Comparison of ENCODE assay signal across 8 cellular contexts in the genomic region with DNA sequence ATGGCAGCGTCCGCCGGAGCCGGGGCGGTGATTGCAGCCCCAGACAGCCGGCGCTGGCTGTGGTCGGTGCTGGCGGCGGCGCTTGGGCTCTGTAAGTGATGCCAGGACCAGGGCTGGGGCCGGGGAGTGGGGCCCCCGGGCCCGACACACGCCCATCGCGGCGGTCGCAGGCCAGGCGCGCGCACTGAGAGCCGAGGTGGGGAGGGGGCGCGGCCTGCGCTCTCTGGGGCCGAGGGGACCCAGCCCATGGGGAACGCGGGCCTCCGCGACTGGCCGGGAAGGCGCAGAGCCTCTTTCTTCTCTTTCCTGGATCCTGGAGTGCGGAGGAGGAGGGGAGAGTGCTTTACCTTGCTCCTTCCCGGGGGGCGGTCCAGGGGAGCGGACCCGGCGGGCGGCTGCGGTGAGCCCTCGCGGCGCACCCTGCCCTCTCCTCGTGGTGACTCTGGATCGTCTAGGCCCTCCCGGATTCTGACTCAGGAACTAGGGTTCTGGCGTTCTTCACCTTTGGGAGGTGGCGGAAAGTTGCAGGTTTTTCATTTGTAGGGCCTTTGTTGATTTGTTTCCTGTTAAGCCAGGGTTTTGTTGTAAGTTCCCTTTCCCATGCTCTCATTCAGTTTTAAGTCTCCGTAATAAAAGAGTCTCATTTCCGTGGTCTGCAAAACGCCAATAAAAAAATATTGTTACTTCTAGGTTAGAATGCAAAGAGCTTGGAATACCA. TPM values are rescaled to one million over a fixed set of nuclear protein-coding genes. Genes with fewer than 3 reads are reported as not detected.
A peak's percentile ranks its signal among the peaks of the same experiment; 100 is the strongest.
DNase-seq lines count a peak whose midpoint lies in the region; ATAC-seq and TF ChIP-seq lines count a peak whose summit lies in the region.

No MANE protein-coding gene starts in this region.

- TF ChIP-seq POLR2A in vagina (IDR thresholded peaks at IDR 0.05), result no peak

- H3K27me3 Mint-ChIP-seq in HFFc6 (ENCODE audit: insufficient read depth) (peaks cover 1% of the 10 kb centered on the region), naive B cell (no peaks in the 10 kb centered on the region)

- H3K4me2 ChIP-seq in MM.1S (ENCODE audit: low read depth, low read length), result peak overlapping the region; percentile 80

- H3K27me3 ChIP-seq in MM.1S (replicated peaks; ENCODE audit: insufficient read depth, low read length), result no peaks in the 10 kb centered on the region
- H3K27me3 ChIP-seq in vagina, result no peaks in the 10 kb centered on the region

- ATAC-seq in esophagus mucosa (peak; percentile 81), naive B cell (ENCODE audit: low read depth in 2 of 2) (peak; percentile 26 to 29)

- peaks cover 20% of the 10 kb centered on the region for H3K36me3 Mint-ChIP-seq in HFFc6 (ENCODE audit: low read depth)
- peaks cover 0 to 7% of the 10 kb centered on the region in 2 donors for H3K36me3 Mint-ChIP-seq in naive B cell

- no peaks in the 10 kb centered on the region for H3K9me2 ChIP-seq in MM.1S (replicated peaks; ENCODE audit: insufficient read depth, low read length)

- no peaks in the 10 kb centered on the region for H3K36me3 ChIP-seq in MM.1S (replicated peaks; ENCODE audit: insufficient read depth, low read length)
- no peaks in the 10 kb centered on the region for H3K36me3 ChIP-seq in vagina

- H3K4me3 ChIP-seq in MM.1S (ENCODE audit: low read length) (peak overlapping the region; percentile 86), vagina (peak overlapping the region; percentile 81 to 92)

- peak; percentile 81 for DNase-seq in NCI-H748 (lab: John Stamatoyannopoulos, UW; ENCODE audit: unreplicated experiment)
- no peak for DNase-seq in NCI-H748 treated with DMSO at 0.1 percent for 48 hours (lab: John Stamatoyannopoulos, UW)
- no peak for DNase-seq in HFFc6
- DNase-seq in MM.1S, result no peak
- peak; percentile 9 for DNase-seq in activated CD4-positive, alpha-beta T cell treated with anti-CD3 and anti-CD28 coated beads, Interleukin-2, amount 50 U/mL, for 1 hour
- DNase-seq in naive B cell, result no peak
- no peak for DNase-seq in vagina (ENCODE audit: extremely low spot score in 2 of 2)

- H3K79me2 ChIP-seq in MM.1S (ENCODE audit: low read length), result peaks cover 38% of the 10 kb centered on the region

- H3K4me3 Mint-ChIP-seq in HFFc6 (peak overlapping the region; percentile 86), naive B cell (peak overlapping the region; percentile 87 to 100 (median 96))

- H3K4me1 Mint-ChIP-seq in HFFc6 (ENCODE audit: low read depth) (peaks cover 75% of the 10 kb centered on the region), naive B cell (peaks cover 41 to 69% (median 61%) of the 10 kb centered on the region in 3 donors)

- H3K9me3 Mint-ChIP-seq in HFFc6, result no peaks in the 10 kb centered on the region
- H3K9me3 Mint-ChIP-seq in naive B cell, result no peaks in the 10 kb centered on the region

- peaks cover 24% of the 10 kb centered on the region for H3K4me1 ChIP-seq in MM.1S (ENCODE audit: low read length)
- peaks cover 38% of the 10 kb centered on the region for H3K4me1 ChIP-seq in vagina

- no peaks in the 10 kb centered on the region for H4K20me1 ChIP-seq in MM.1S (ENCODE audit: insufficient read depth, low read length)

- peak overlapping the region; percentile 49 for H3K9ac ChIP-seq in MM.1S (ENCODE audit: low read length)

- H3K27ac ChIP-seq in MM.1S (ENCODE audit: low read length) (no peak overlapping the region), vagina (peak overlapping the region; percentile 91)

- intact Hi-C loops in vagina (cut with DNase I), result loop anchor here (2.0 kb wide), 1 partner anchor 74 kb away; no protein-coding TSS in a partner anchor

- peak overlapping the region; percentile 86 for H2AFZ ChIP-seq in MM.1S (ENCODE audit: low read length)

- peaks cover 12% of the 10 kb centered on the region for H3F3A ChIP-seq in MM.1S (ENCODE audit: insufficient read depth, low read length)

- H3K27ac Mint-ChIP-seq in HFFc6, result peak overlapping the region; percentile 76
- peak overlapping the region in 4 of 6 donors; percentile 28 to 91 (median 66) for H3K27ac Mint-ChIP-seq in naive B cell

- TF ChIP-seq CTCF in HFFc6 (IDR thresholded peaks at IDR 0.05) (no peak), MM.1S (IDR thresholded peaks at IDR 0.05; ENCODE audit: low read length) (no peak), vagina (IDR thresholded peaks at IDR 0.05) (no peak)

- H3K9me3 ChIP-seq in MM.1S (replicated peaks; ENCODE audit: insufficient read depth, low read length) (no peaks in the 10 kb centered on the region), vagina (no peaks in the 10 kb centered on the region)

RNA-seq across cellular contexts. Expression of a gene that starts 0.5 kb away (rescaled TPM):
- 100 to 1,000 TPM; 147 to 188 (median 183) TPM for total RNA-seq in HFFc6 (2021; fragmentation: NEBNext Ultra II Directional; extraction: Animal tissue kit (Norgen Biotek cat#: 25700))
- total RNA-seq in esophagus mucosa, result 97.5 TPM
- polyA plus RNA-seq in naive B cell (ENCODE audit: low read depth in 6 of 6), result 10 to 100 TPM; 23.5 to 64.2 (median 29.7) TPM
- 69.7 TPM for total RNA-seq in vagina

Comparison
In these comparisons a context has a peak if more than half of its experiments do, and no peak if none do; other contexts are left out.
1. DNase-seq: peak in NCI-H748 (single experiment) and activated CD4-positive, alpha-beta T cell treated with anti-CD3 and anti-CD28 coated beads, Interleukin-2, amount 50 U/mL, for 1 hour (single experiment); none in NCI-H748 treated with DMSO at 0.1 percent for 48 hours (single experiment), HFFc6 (single experiment), MM.1S (single experiment), naive B cell (single experiment) and vagina (0 of 2).